In the genomic region with DNA sequence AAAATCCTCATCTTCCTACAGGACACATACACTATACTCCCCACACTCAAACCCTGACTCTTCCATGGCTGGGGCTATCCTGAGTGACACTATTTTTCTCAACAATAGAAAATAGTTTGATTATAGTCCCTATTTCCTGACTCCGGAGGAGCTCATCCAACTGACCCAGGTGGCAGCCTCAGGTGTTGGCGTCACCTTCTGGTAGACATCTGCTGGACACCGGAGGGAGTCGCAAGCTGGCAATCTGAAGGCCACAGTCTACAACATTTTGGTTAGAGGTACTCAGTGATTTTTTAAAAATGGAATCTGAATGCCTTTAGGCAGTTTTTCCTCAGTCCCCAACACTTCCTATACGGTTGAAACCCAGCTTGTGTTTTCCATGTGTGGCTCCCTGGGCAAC, we compare ENCODE assay signal across 17 cellular contexts. TPM values are rescaled to one million over a fixed set of nuclear protein-coding genes. Genes with fewer than 3 reads are reported as not detected.
DNase-seq lines count a peak whose midpoint lies in the region.
"Had no signal": no experiment of that assay in that cellular context is flagged by ENCODE, and none has a peak within 500 bp of the region (broad histone marks: within the 10 kb centered on the region; RNA-seq: fewer than 3 reads in every experiment).

No MANE protein-coding gene starts in this region.

- DNase-seq in G401 (ENCODE audit: low spot score) = peak; percentile 93
- DNase-seq in cerebellar cortex (ENCODE audit: low spot score) = peak; percentile 92
- no peak for DNase-seq in SW480 (ENCODE audit: low spot score)
- DNase-seq in RKO (ENCODE audit: low spot score) = no peak
- no peak for DNase-seq in NCI-H1105 (lab: John Stamatoyannopoulos, UW)
- no peak for DNase-seq in CD4-positive, alpha-beta memory T cell
- DNase-seq: NCI-H1417 treated with DMSO at 0.1 percent for 48 hours, NCI-H2081, NCI-H510A, NCI-H82, Right ventricle myocardium superior had no signal

- peaks cover 0 to 5% of the 10 kb centered on the region in 2 donors for H3K27me3 Mint-ChIP-seq in CD4-positive, alpha-beta memory T cell

- POLR2A ChIA-PET in CD4-positive, alpha-beta memory T cell (lab: Charles Lee; ENCODE audit: partially characterized antibody) = no interaction called here

- H3K27ac Mint-ChIP-seq in CD4-positive, alpha-beta memory T cell = no peak overlapping the region

- in situ Hi-C loops in G401 (cut with HindIII; ENCODE audit: low sequenced_read_pairs) = no loop called here

- no peak overlapping the region for H3K4me3 Mint-ChIP-seq in CD4-positive, alpha-beta memory T cell

- H3K4me1 Mint-ChIP-seq in CD4-positive, alpha-beta memory T cell = no peaks in the 10 kb centered on the region

- H3K9me3 ChIP-seq in HUES48 (ENCODE audit: control insufficient read depth, insufficient read depth, low read length) (peaks cover 10% of the 10 kb centered on the region; the same call in 1 of the 2 replicates), iPS-20b (ENCODE audit: insufficient read depth, low read depth, low read length) (peaks cover 13% of the 10 kb centered on the region)
- no peaks in the 10 kb centered on the region for H3K9me3 ChIP-seq in CD4-positive, alpha-beta memory T cell (ENCODE audit: control insufficient read depth in 1 of 2, low read length in 2 of 2)
- H3K9me3 ChIP-seq: A549 had no signal

- H3K36me3 ChIP-seq in HUES48 (ENCODE audit: control insufficient read depth, insufficient read depth, low read length) (no peaks in the 10 kb centered on the region), iPS-20b (ENCODE audit: insufficient read depth, low read depth, low read length) (no peaks in the 10 kb centered on the region)
- H3K36me3 ChIP-seq in CD4-positive, alpha-beta memory T cell (ENCODE audit: insufficient read depth, low read length) = no peaks in the 10 kb centered on the region
- H3K36me3 ChIP-seq: BLaER1 treated with 17β-estradiol and CSF1 and Interleukin-3, amounts not matched to agents 10 nM and 100 nM had no signal

- no peaks in the 10 kb centered on the region for H3K27me3 ChIP-seq in HUES48 (ENCODE audit: control insufficient read depth, insufficient read depth, low read length)
- no peaks in the 10 kb centered on the region for H3K27me3 ChIP-seq in iPS-20b (ENCODE audit: insufficient read depth, low read length)
- H3K27me3 ChIP-seq in CD4-positive, alpha-beta memory T cell (ENCODE audit: insufficient read depth, low read length) = peaks cover 3% of the 10 kb centered on the region
- H3K27me3 ChIP-seq: BLaER1 treated with 17β-estradiol and CSF1 and Interleukin-3, amounts not matched to agents 10 nM and 100 nM had no signal

- H3K4me1 ChIP-seq in HUES48 (ENCODE audit: control insufficient read depth, insufficient read depth, low read length) (peaks cover 25% of the 10 kb centered on the region), iPS-20b (ENCODE audit: insufficient read depth, low read length) (peaks cover 21% of the 10 kb centered on the region; the same call in 1 of the 2 replicates)
- no peaks in the 10 kb centered on the region for H3K4me1 ChIP-seq in CD4-positive, alpha-beta memory T cell (ENCODE audit: insufficient read depth, low read length)
- H3K4me1 ChIP-seq: A549 had no signal

- H3K9ac ChIP-seq in HUES48 (ENCODE audit: low read depth, low read length) (no peak overlapping the region), iPS-20b (ENCODE audit: low read depth, low read length) (peak overlapping the region; percentile 7; the same call in 1 of the 2 replicates)
- H3K9ac ChIP-seq: BLaER1 treated with 17β-estradiol and CSF1 and Interleukin-3, amounts not matched to agents 10 nM and 100 nM had no signal

- no peaks in the 10 kb centered on the region for H3K36me3 Mint-ChIP-seq in CD4-positive, alpha-beta memory T cell

- intact Hi-C loops in CD4-positive, alpha-beta memory T cell (cut with micrococcal nuclease) = no loop called here

- CTCF ChIA-PET in CD4-positive, alpha-beta memory T cell (lab: Charles Lee; ENCODE audit: partially characterized antibody) = no interaction called here

- peak overlapping the region; percentile 81 for H3K27ac ChIP-seq in HUES48 (ENCODE audit: low read depth, low read length)
- no peak overlapping the region for H3K27ac ChIP-seq in iPS-20b (ENCODE audit: low read length)
- H3K27ac ChIP-seq in CD4-positive, alpha-beta memory T cell (ENCODE audit: low read depth, low read length) = no peak overlapping the region
- H3K27ac ChIP-seq: A549; BLaER1 treated with 17β-estradiol and CSF1 and Interleukin-3, amounts not matched to agents 10 nM and 100 nM; SK-N-MC had no signal

- no peaks in the 10 kb centered on the region for H3K9me3 Mint-ChIP-seq in CD4-positive, alpha-beta memory T cell

- no peak overlapping the region for H3K4me3 ChIP-seq in HUES48 (ENCODE audit: low read depth, low read length)
- no peak overlapping the region for H3K4me3 ChIP-seq in iPS-20b (ENCODE audit: low read length)
- H3K4me3 ChIP-seq in CD4-positive, alpha-beta memory T cell (ENCODE audit: low read length in 2 of 2) = no peak overlapping the region
- H3K4me3 ChIP-seq: A549; BLaER1 treated with 17β-estradiol and CSF1 and Interleukin-3, amounts not matched to agents 10 nM and 100 nM; SK-N-MC had no signal

RNA-seq across cellular contexts. Expression of a gene that starts 32.2 kb away (rescaled TPM):
- total RNA-seq in G401 (2014; rRNA removed; shearing (Covaris generic)) = not detected in 2 replicates
- total RNA-seq in CD4-positive, alpha-beta memory T cell = not detected
- not detected for polyA plus RNA-seq in CD4-positive, alpha-beta memory T cell
- total RNA-seq: Daoy, Right ventricle myocardium superior had no signal
- polyA plus RNA-seq: A549 had no signal

Comparison
In these comparisons a context has a peak if more than half of its experiments do, and no peak if none do; other contexts are left out.
1. DNase-seq: peak in G401 (single experiment) and cerebellar cortex (single experiment); none in SW480 (single experiment), RKO (single experiment), NCI-H1105 (single experiment) and CD4-positive, alpha-beta memory T cell (0 of 5).